ENCODE assay signal across 8 cellular contexts in genomic region chr15:21272176-21272982, GRCh38.
DNase-seq lines count a peak whose midpoint lies in the region; ATAC-seq, FAIRE-seq and TF ChIP-seq lines count a peak whose summit lies in the region.
"Not testable (repeated sequence)": the region's sequence is repeated elsewhere in the genome, so short reads cannot be mapped to it uniquely, and the experiment has no call there.

No MANE protein-coding gene starts in this region.

- not testable (repeated sequence) for H3K36me3 ChIP-seq in bronchial epithelial cell (ENCODE audit: control insufficient read depth, insufficient read depth, low read length)

- H3K27me3 ChIP-seq in bronchial epithelial cell (ENCODE audit: control insufficient read depth, insufficient read depth, low read length) = not testable (repeated sequence)

- H3K4me3 ChIP-seq in bronchial epithelial cell (ENCODE audit: low read depth, low read length) = not testable (repeated sequence)

- CTCF ChIA-PET in RWPE1 (lab: Yijun Ruan, JAX) = not testable (repeated sequence)

- ATAC-seq in GM18511 (IDR thresholded peaks at IDR 0.05; ENCODE audit: unreplicated experiment) (peak; percentile 44), GM21515 (IDR thresholded peaks at IDR 0.05; ENCODE audit: unreplicated experiment) (peak; percentile 46), HG02885 (IDR thresholded peaks at IDR 0.05; ENCODE audit: poor library complexity, unreplicated experiment) (peak; percentile 47), HG03469 (IDR thresholded peaks at IDR 0.05; ENCODE audit: unreplicated experiment) (peak; percentile 40)

- H3K27ac ChIP-seq in RWPE1 = not testable (repeated sequence)

- peak; percentile 28 for FAIRE-seq in bronchial epithelial cell (lab: Jason Lieb, UNC)
- FAIRE-seq in urothelium cell line (lab: Jason Lieb, UNC) = peak; percentile 77

- TF ChIP-seq CTCF in RWPE1 (conservative IDR thresholded peaks at IDR 0.05; ENCODE audit: low read depth); bronchial epithelial cell (IDR thresholded peaks at IDR 0.05; ENCODE audit: insufficient read depth, low read length, severe bottlenecking): not testable (repeated sequence)

- peak; percentile 19 for DNase-seq in RWPE1 (ENCODE audit: low spot score)
- peak; percentile 29 for DNase-seq in bronchial epithelial cell (ENCODE audit: low read depth)
- DNase-seq in left kidney (ENCODE audit: low read depth, low spot score) = peak; percentile 0
- DNase-seq in urothelium cell line (ENCODE audit: low spot score) = not testable (repeated sequence)

- POLR2A ChIA-PET in RWPE1 (lab: Yijun Ruan, JAX; ENCODE audit: low non-redundant PET) = not testable (repeated sequence)
